Comparison of ENCODE assay signal across 17 cellular contexts in the genomic region with DNA sequence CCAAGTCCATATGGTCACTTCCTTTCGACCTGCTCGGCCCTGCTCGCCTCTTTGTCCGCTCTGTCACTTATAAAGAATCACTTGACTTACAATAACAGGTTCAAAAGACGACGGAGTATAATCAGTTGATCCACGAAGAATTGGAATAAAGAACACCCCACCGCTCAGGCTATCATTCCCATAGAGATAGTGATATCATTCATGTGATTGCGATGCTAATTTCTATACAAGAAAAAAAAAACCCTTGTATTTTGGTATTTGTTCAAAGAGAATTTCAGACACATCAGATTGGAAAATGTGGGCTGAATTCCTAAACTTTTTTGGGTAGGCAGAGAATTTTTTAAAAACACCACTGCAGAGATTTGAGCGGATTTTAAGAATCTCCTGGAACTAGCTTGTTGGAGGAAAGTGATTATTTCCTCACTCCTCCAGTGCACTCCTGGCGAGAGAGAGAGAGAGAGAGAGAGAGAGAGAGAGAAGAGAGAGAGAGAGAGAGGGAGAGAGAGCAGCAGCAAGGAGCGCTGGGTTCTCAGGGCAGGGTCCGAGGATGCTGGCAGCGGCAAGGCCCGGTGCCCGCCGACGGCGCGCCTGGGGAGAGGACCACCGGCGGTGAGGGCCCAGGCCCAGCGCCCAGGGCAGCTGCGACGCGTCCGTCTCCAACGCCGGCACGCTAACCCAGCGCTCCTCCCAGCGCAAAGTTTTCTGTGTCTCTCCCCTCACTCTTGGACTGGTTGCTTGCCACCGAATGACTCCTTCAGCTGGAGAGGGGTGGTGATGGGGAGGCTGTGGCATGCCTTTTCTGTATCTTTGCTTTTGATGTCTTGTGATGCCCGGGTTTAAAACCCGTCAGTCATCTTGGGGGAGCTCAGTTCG.
A peak's percentile ranks its signal among the peaks of the same experiment; 100 is the strongest.
DNase-seq lines count a peak whose midpoint lies in the region; ATAC-seq and TF ChIP-seq lines count a peak whose summit lies in the region.
"Had no signal": no experiment of that assay in that cellular context is flagged by ENCODE, and none has a peak within 500 bp of the region (broad histone marks: within the 10 kb centered on the region; RNA-seq: fewer than 3 reads in every experiment).

No MANE protein-coding gene starts in this region.

- H2BK12ac ChIP-seq in H9 (ENCODE audit: insufficient read length, low read depth, low read length) (no peak overlapping the region), neuronal stem cell (ENCODE audit: low read length) (no peak overlapping the region)

- DNase-seq in ELF-1 (ENCODE audit: low read depth, low spot score) (peak; percentile 40), H9 (peak; percentile 63), endothelial cell (ENCODE audit: low spot score) (peak; percentile 38), neuronal stem cell (ENCODE audit: low spot score) (no peak), NCI-H774 (lab: John Stamatoyannopoulos, UW) (no peak)
- DNase-seq in activated CD8-positive, alpha-beta memory T cell treated with anti-CD3 and anti-CD28 coated beads, Interleukin-2, amount 50 U/mL, for 48 hours, result no peak
- DNase-seq: CD4-positive, CD25-positive, alpha-beta regulatory T cell; effector CD8-positive, alpha-beta T cell; EL; foreskin keratinocyte; left colon; naive B cell; small intestine had no signal

- H3K4me3 Mint-ChIP-seq in H9, result peak overlapping the region; percentile 29 to 78
- H3K4me3 Mint-ChIP-seq in endothelial cell (ENCODE audit: unreplicated experiment), result peak overlapping the region; percentile 5

- H3K79me2 ChIP-seq in H9 (ENCODE audit: insufficient read depth, low read length), result no peaks in the 10 kb centered on the region

- H3K36me3 ChIP-seq in neuronal stem cell (replicated peaks in 1 of 2; ENCODE audit: control insufficient read depth in 2 of 2, insufficient read depth in 2 of 2, low read length in 2 of 2), result no peaks in the 10 kb centered on the region
- H3K36me3 ChIP-seq: ascending aorta had no signal

- no peak overlapping the region for H2AK5ac ChIP-seq in H9 (ENCODE audit: insufficient read length, low read length)
- no peak overlapping the region for H2AK5ac ChIP-seq in neuronal stem cell (ENCODE audit: low read depth, low read length)

- H4K20me1 ChIP-seq in H9 (ENCODE audit: control insufficient read depth, insufficient read depth, insufficient read length), result no peaks in the 10 kb centered on the region

- H3K27ac ChIP-seq in H9 (ENCODE audit: insufficient read length, low read depth, low read length), result no peak overlapping the region
- no peak overlapping the region for H3K27ac ChIP-seq in neuronal stem cell (replicated peaks; ENCODE audit: low read length)
- H3K27ac ChIP-seq: ascending aorta, foreskin keratinocyte, GM23248 had no signal

- no peak overlapping the region for H3K18ac ChIP-seq in H9 (ENCODE audit: insufficient read length, low read depth, low read length)
- H3K18ac ChIP-seq in neuronal stem cell (ENCODE audit: low read length), result no peak overlapping the region

- no CpG with 5 or more reads among the region's 36 CpGs for WGBS in H9 (ENCODE audit: extremely low coverage, insufficient read length, low lambda C conversion rate)
- WGBS in neuronal stem cell (ENCODE audit: extremely low coverage in 2 of 2, insufficient read length in 2 of 2, insufficient replicate concordance in 1 of 2), 2 donors, result no CpG with 5 or more reads among the region's 36 CpGs

- peaks cover 16% of the 10 kb centered on the region for H3K23me2 ChIP-seq in H9 (ENCODE audit: insufficient read length, low read depth, low read length, poor library complexity, severe bottlenecking)

- H3K79me1 ChIP-seq in H9 (ENCODE audit: insufficient read depth, low read depth, low read length, poor library complexity, severe bottlenecking) (no peaks in the 10 kb centered on the region), neuronal stem cell (ENCODE audit: low read depth, low read length) (no peaks in the 10 kb centered on the region)

- no peak overlapping the region for H2BK20ac ChIP-seq in H9 (ENCODE audit: low read depth, low read length, poor library complexity, severe bottlenecking)

- peaks cover 41% of the 10 kb centered on the region for H3K27me3 ChIP-seq in H9 (ENCODE audit: insufficient read depth, low read length)
- peaks cover 15 to 57% (median 52%) of the 10 kb centered on the region in 3 experiments for H3K27me3 ChIP-seq in neuronal stem cell (ENCODE audit: control insufficient read depth in 3 of 3, insufficient read depth in 3 of 3, low read depth in 1 of 3, low read length in 3 of 3)

- ATAC-seq in HG02759 (IDR thresholded peaks at IDR 0.05; ENCODE audit: unreplicated experiment) (no peak), HG02571 (IDR thresholded peaks at IDR 0.05; ENCODE audit: unreplicated experiment) (no peak)
- ATAC-seq: foreskin keratinocyte, left colon had no signal

- H3K27me3 Mint-ChIP-seq in H9 (ENCODE audit: low read depth) (peaks cover 78% of the 10 kb centered on the region), endothelial cell (ENCODE audit: unreplicated experiment) (peaks cover 26% of the 10 kb centered on the region)

- H3K27ac Mint-ChIP-seq in H9 (no peak overlapping the region), endothelial cell (ENCODE audit: unreplicated experiment) (no peak overlapping the region)
- H3K27ac Mint-ChIP-seq: CD4-positive, CD25-positive, alpha-beta regulatory T cell; naive B cell had no signal

- H3K23ac ChIP-seq in H9 (ENCODE audit: insufficient read length, low read depth, low read length), result no peak overlapping the region
- no peak overlapping the region for H3K23ac ChIP-seq in neuronal stem cell (ENCODE audit: low read depth, low read length, poor library complexity)

- H2BK5ac ChIP-seq in H9 (ENCODE audit: insufficient read length, low read length) (no peak overlapping the region), neuronal stem cell (ENCODE audit: low read length) (no peak overlapping the region)

- H3K9me3 Mint-ChIP-seq in H9 (peaks cover 0 to 4% of the 10 kb centered on the region in 2 experiments; a peak in 3 of 5 replicates), endothelial cell (ENCODE audit: unreplicated experiment) (no peaks in the 10 kb centered on the region)

- H3K4me2 ChIP-seq in H9 (ENCODE audit: insufficient read depth, insufficient read length, low read length), result peak overlapping the region; percentile 67
- H3K4me2 ChIP-seq in neuronal stem cell (ENCODE audit: insufficient read depth, low read length, poor library complexity, severe bottlenecking), result peak overlapping the region; percentile 61

- no peak overlapping the region for H2BK120ac ChIP-seq in H9 (ENCODE audit: low read depth, low read length, poor library complexity, severe bottlenecking)
- H2BK120ac ChIP-seq in neuronal stem cell (ENCODE audit: low read depth, low read length), result no peak overlapping the region

- H3K4ac ChIP-seq in H9 (ENCODE audit: low read depth, low read length) (no peak overlapping the region), neuronal stem cell (ENCODE audit: low read length) (no peak overlapping the region)

- no peak overlapping the region for H3T11ph ChIP-seq in H9 (ENCODE audit: low read length)

- H3K9me3 ChIP-seq in H9 (ENCODE audit: control insufficient read depth, low read depth, low read length) (no peaks in the 10 kb centered on the region), neuronal stem cell (replicated peaks in 1 of 2; ENCODE audit: control insufficient read depth in 2 of 2, insufficient read depth in 1 of 2, low read depth in 1 of 2, low read length in 2 of 2) (no peaks in the 10 kb centered on the region)
- H3K9me3 ChIP-seq: ascending aorta had no signal

- no peak overlapping the region for H4K91ac ChIP-seq in H9 (ENCODE audit: insufficient read length, low read depth, low read length)
- no peak overlapping the region for H4K91ac ChIP-seq in neuronal stem cell (ENCODE audit: low read depth, low read length, poor library complexity)

- H3K4me1 ChIP-seq in H9 (ENCODE audit: insufficient read depth, low read length) (no peaks in the 10 kb centered on the region), neuronal stem cell (ENCODE audit: control insufficient read depth in 2 of 2, insufficient read depth in 1 of 2, low read depth in 1 of 2, low read length in 2 of 2) (peaks cover 7 to 15% of the 10 kb centered on the region in 2 donors)
- H3K4me1 ChIP-seq: foreskin keratinocyte had no signal

- H4K5ac ChIP-seq in H9 (ENCODE audit: insufficient read length, low read depth, low read length), result no peak overlapping the region

- no peak overlapping the region for H2BK15ac ChIP-seq in H9 (ENCODE audit: low read depth, low read length)
- H2BK15ac ChIP-seq in neuronal stem cell (ENCODE audit: low read length), result no peak overlapping the region

- H4K8ac ChIP-seq in H9 (replicated peaks; ENCODE audit: insufficient read length, low read depth, low read length) (no peak overlapping the region), neuronal stem cell (ENCODE audit: low read depth, low read length) (no peak overlapping the region)

- H3K4me1 Mint-ChIP-seq in H9 (peaks cover 30 to 37% of the 10 kb centered on the region in 2 experiments), endothelial cell (ENCODE audit: unreplicated experiment) (peaks cover 27% of the 10 kb centered on the region)

- H3K14ac ChIP-seq in H9 (ENCODE audit: insufficient read depth, low read length), result no peak overlapping the region
- H3K14ac ChIP-seq in neuronal stem cell (ENCODE audit: low read length), result no peak overlapping the region

- no peak for TF ChIP-seq CTCF in H9 (conservative IDR thresholded peaks at IDR 0.05)
- no peak for TF ChIP-seq CTCF in endothelial cell (IDR thresholded peaks at IDR 0.05; ENCODE audit: unreplicated experiment)

- no peak overlapping the region for H2AFZ ChIP-seq in H9 (ENCODE audit: low read length)
- peak overlapping the region; percentile 82 for H2AFZ ChIP-seq in neuronal stem cell (ENCODE audit: low read length)
- H2AFZ ChIP-seq: GM23248 had no signal

- H3K36me3 Mint-ChIP-seq in H9 (ENCODE audit: insufficient read depth in 1 of 3, low read depth in 3 of 3) (no peaks in the 10 kb centered on the region), endothelial cell (ENCODE audit: low read depth, unreplicated experiment) (peaks cover 5% of the 10 kb centered on the region)

- peak overlapping the region; percentile 24 to 70 for H3K4me3 ChIP-seq in neuronal stem cell (ENCODE audit: low read length in 2 of 2)
- H3K4me3 ChIP-seq: GM23248 had no signal

- H3K56ac ChIP-seq in H9 (ENCODE audit: insufficient read length, low read depth, low read length), result no peak overlapping the region

- H3K9ac ChIP-seq in H9 (ENCODE audit: extremely low read depth, insufficient read length, low read length) (no peak overlapping the region), neuronal stem cell (ENCODE audit: low read depth, low read length, poor library complexity) (no peak overlapping the region)
- H3K9ac ChIP-seq: GM23248 had no signal

Comparison
In these comparisons a context has a peak if more than half of its experiments do, and no peak if none do; other contexts are left out.
1. DNase-seq: peak in ELF-1 (single experiment), H9 (single experiment) and endothelial cell (single experiment); none in neuronal stem cell (single experiment), NCI-H774 (single experiment) and activated CD8-positive, alpha-beta memory T cell treated with anti-CD3 and anti-CD28 coated beads, Interleukin-2, amount 50 U/mL, for 48 hours (single experiment).